Comparison of ENCODE assay signal across 8 cellular contexts in genomic region chr15:48507416-48508065, GRCh38.
DNase-seq lines count a peak whose midpoint lies in the region; ATAC-seq, FAIRE-seq and TF ChIP-seq lines count a peak whose summit lies in the region.

No MANE protein-coding gene starts in this region.

- no peak overlapping the region for H3K27ac ChIP-seq in small intestine (ENCODE audit: low read depth in 1 of 2, low read length in 1 of 2)

- POLR2A ChIA-PET in WTC11 (lab: Charles Lee): no interaction called here

- no peaks in the 10 kb centered on the region for H3K27me3 Mint-ChIP-seq in activated naive CD4-positive, alpha-beta T cell treated with anti-CD3 and anti-CD28 coated beads for 36 hours (ENCODE audit: low read depth)
- H3K27me3 Mint-ChIP-seq in WTC11 (ENCODE audit: low read depth) (no peaks in the 10 kb centered on the region), T-helper 17 cell (peaks cover 9% of the 10 kb centered on the region)

- no peaks in the 10 kb centered on the region for H3K4me1 ChIP-seq in small intestine (ENCODE audit: control insufficient read depth in 2 of 2, insufficient read depth in 1 of 2, low read depth in 1 of 2, low read length in 1 of 2)

- H3K9me3 Mint-ChIP-seq in activated naive CD4-positive, alpha-beta T cell treated with anti-CD3 and anti-CD28 coated beads for 36 hours: no peaks in the 10 kb centered on the region
- H3K9me3 Mint-ChIP-seq in WTC11: peaks cover 2% of the 10 kb centered on the region

- H3K4me3 Mint-ChIP-seq in activated naive CD4-positive, alpha-beta T cell treated with anti-CD3 and anti-CD28 coated beads for 36 hours: no peak overlapping the region
- H3K4me3 Mint-ChIP-seq in WTC11 (no peak overlapping the region), T-helper 17 cell (no peak overlapping the region)

- no peaks in the 10 kb centered on the region for H3K27me3 ChIP-seq in small intestine (ENCODE audit: control insufficient read depth in 2 of 2, insufficient read depth in 2 of 2, low read length in 2 of 2)

- 32 to 41% (median 33%) methylated on average over 2 of the region's 2 CpGs for WGBS in small intestine, 3 donors

- peak; percentile 48 for TF ChIP-seq CTCF in WTC11 (IDR thresholded peaks at IDR 0.05)

- DNase-seq in activated naive CD4-positive, alpha-beta T cell treated with anti-CD3 and anti-CD28 coated beads for 36 hours: peak; percentile 8
- no peak for DNase-seq in activated naive CD4-positive, alpha-beta T cell (lab: John Stamatoyannopoulos, UW)
- DNase-seq in LHCN-M2 (ENCODE audit: low read depth) (peak; percentile 63), WTC11 (ENCODE audit: low spot score) (peak; percentile 18), left ventricle myocardium superior (no peak), small intestine (peak; percentile 51), T-helper 17 cell (no peak)

- H3K27ac Mint-ChIP-seq in activated naive CD4-positive, alpha-beta T cell treated with anti-CD3 and anti-CD28 coated beads for 36 hours: no peak overlapping the region
- no peak overlapping the region for H3K27ac Mint-ChIP-seq in WTC11
- H3K27ac Mint-ChIP-seq in T-helper 17 cell: no peak overlapping the region

- no peak overlapping the region for H3K4me3 ChIP-seq in small intestine (ENCODE audit: low read depth in 1 of 2, low read length in 2 of 2)

- no peaks in the 10 kb centered on the region for H3K36me3 Mint-ChIP-seq in activated naive CD4-positive, alpha-beta T cell treated with anti-CD3 and anti-CD28 coated beads for 36 hours (ENCODE audit: low read depth)
- H3K36me3 Mint-ChIP-seq in WTC11 (no peaks in the 10 kb centered on the region), T-helper 17 cell (ENCODE audit: low read depth) (no peaks in the 10 kb centered on the region)

- FAIRE-seq in small intestine (lab: Jason Lieb, UNC): no peak

- no peaks in the 10 kb centered on the region for H3K9me3 ChIP-seq in small intestine (ENCODE audit: control insufficient read depth, low read depth)
- H3K9me3 ChIP-seq in T-helper 17 cell (ENCODE audit: control insufficient read depth, low read length, poor library complexity, severe bottlenecking): no peaks in the 10 kb centered on the region

- no peaks in the 10 kb centered on the region for H3K36me3 ChIP-seq in small intestine (ENCODE audit: control insufficient read depth in 2 of 2, insufficient read depth in 2 of 2, low read length in 2 of 2)

- ATAC-seq in GM21737 (IDR thresholded peaks at IDR 0.05; ENCODE audit: unreplicated experiment): peak; percentile 86
- peak; percentile 94 for ATAC-seq in WTC11
- ATAC-seq in left ventricle myocardium superior: peak; percentile 45
- ATAC-seq in T-helper 17 cell: no peak

- CTCF ChIA-PET in activated naive CD4-positive, alpha-beta T cell treated with anti-CD3 and anti-CD28 coated beads for 36 hours (lab: Charles Lee): interaction anchor here (1.6 kb wide), 1 partner anchor 24 kb away, joined by 6 read pairs; no protein-coding TSS in a partner anchor
- CTCF ChIA-PET in WTC11 (lab: Charles Lee): interaction anchor here (0.6 to 2.0 kb wide), 26 partner anchors 9 to 292 kb away, joined by 3 to 9 read pairs (median 4); no protein-coding TSS in a partner anchor

- intact Hi-C loops in activated naive CD4-positive, alpha-beta T cell treated with anti-CD3 and anti-CD28 coated beads for 36 hours (cut with micrococcal nuclease): no loop called here
- intact Hi-C loops in left ventricle myocardium superior (cut with micrococcal nuclease): no loop called here

- no peaks in the 10 kb centered on the region for H3K4me1 Mint-ChIP-seq in activated naive CD4-positive, alpha-beta T cell treated with anti-CD3 and anti-CD28 coated beads for 36 hours (ENCODE audit: low read depth)
- H3K4me1 Mint-ChIP-seq in WTC11: no peaks in the 10 kb centered on the region
- no peaks in the 10 kb centered on the region for H3K4me1 Mint-ChIP-seq in T-helper 17 cell

TF ChIP-seq in WTC11, 78 proteins besides CTCF, POLR2A, EP300 and RAD21:
- TF ChIP-seq ZNF263 (CRISPR knock-in tag; IDR thresholded peaks at IDR 0.05; ENCODE audit: low read depth) (no peak), NFYB (CRISPR knock-in tag; conservative IDR thresholded peaks at IDR 0.05; ENCODE audit: low read depth) (no peak), MLX (CRISPR knock-in tag; IDR thresholded peaks at IDR 0.05) (no peak), ZNF423 (CRISPR knock-in tag; IDR thresholded peaks at IDR 0.05) (no peak), ZNF416 (CRISPR knock-in tag; IDR thresholded peaks at IDR 0.05) (no peak), RELA (CRISPR knock-in tag; IDR thresholded peaks at IDR 0.05; ENCODE audit: borderline replicate concordance) (no peak), NR2C2 (CRISPR knock-in tag; IDR thresholded peaks at IDR 0.05) (no peak), SP1 (CRISPR knock-in tag; conservative IDR thresholded peaks at IDR 0.05) (no peak), GABPB1 (CRISPR knock-in tag; IDR thresholded peaks at IDR 0.05) (no peak), ZNF281 (CRISPR knock-in tag; IDR thresholded peaks at IDR 0.05) (no peak)
- TF ChIP-seq, protein P1, sequence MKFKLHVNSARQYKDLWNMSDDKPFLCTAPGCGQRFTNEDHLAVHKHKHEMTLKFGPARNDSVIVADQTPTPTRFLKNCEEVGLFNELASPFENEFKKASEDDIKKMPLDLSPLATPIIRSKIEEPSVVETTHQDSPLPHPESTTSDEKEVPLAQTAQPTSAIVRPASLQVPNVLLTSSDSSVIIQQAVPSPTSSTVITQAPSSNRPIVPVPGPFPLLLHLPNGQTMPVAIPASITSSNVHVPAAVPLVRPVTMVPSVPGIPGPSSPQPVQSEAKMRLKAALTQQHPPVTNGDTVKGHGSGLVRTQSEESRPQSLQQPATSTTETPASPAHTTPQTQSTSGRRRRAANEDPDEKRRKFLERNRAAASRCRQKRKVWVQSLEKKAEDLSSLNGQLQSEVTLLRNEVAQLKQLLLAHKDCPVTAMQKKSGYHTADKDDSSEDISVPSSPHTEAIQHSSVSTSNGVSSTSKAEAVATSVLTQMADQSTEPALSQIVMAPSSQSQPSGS (CRISPR knock-in tag; IDR thresholded peaks at IDR 0.05; ENCODE audit: borderline replicate concordance, low read depth): no peak

Comparison
In these comparisons a context has a peak if more than half of its experiments do, and no peak if none do; other contexts are left out.
1. DNase-seq: peak in activated naive CD4-positive, alpha-beta T cell treated with anti-CD3 and anti-CD28 coated beads for 36 hours (single experiment), LHCN-M2 (single experiment), WTC11 (single experiment) and small intestine (single experiment); none in activated naive CD4-positive, alpha-beta T cell (0 of 4), left ventricle myocardium superior (single experiment) and T-helper 17 cell (0 of 3).